ENCODE assay signal across 20 cellular contexts in genomic region chr2:231689509-231689893, GRCh38.
"Had no signal": no experiment of that assay in that cellular context is flagged by ENCODE, and none has a peak within 500 bp of the region (broad histone marks: within the 10 kb centered on the region; RNA-seq: fewer than 3 reads in every experiment).

No MANE protein-coding gene starts in this region.

- FAIRE-seq: frontal cortex, islet of Langerhans had no signal

- H3K9me3 ChIP-seq: colonic mucosa, heart left ventricle, mucosa of descending colon, testis, tibial nerve, upper lobe of right lung, vagina had no signal

- H3K27me3 ChIP-seq: colonic mucosa, heart left ventricle, testis, tibial nerve, upper lobe of right lung, vagina had no signal

- ATAC-seq: esophagus mucosa; mucosa of descending colon; naive thymus-derived CD8-positive, alpha-beta T cell; right cardiac atrium; stimulated activated effector memory CD8-positive, alpha-beta T cell treated with anti-CD3 and anti-CD28 coated beads, Interleukin-12 subunit alpha, Interleukin-12 subunit beta, amount 100 ng/mL, for 72 hours; stimulated activated naive CD8-positive, alpha-beta T cell treated with anti-CD3 and anti-CD28 coated beads, Interleukin-15, Interleukin-2, amounts not matched to agents 100 U/mL and 50 U/mL, for 24 hours; upper lobe of right lung had no signal

- H3K4me3 ChIP-seq: colonic mucosa, heart left ventricle, mucosa of descending colon, testis, tibial nerve, upper lobe of right lung, vagina had no signal

- H3K36me3 ChIP-seq: colonic mucosa, heart left ventricle, tibial nerve, upper lobe of right lung, vagina had no signal

- H3K4me1 ChIP-seq: colonic mucosa, testis, upper lobe of right lung, vagina had no signal

- DNase-seq: colonic mucosa; dermis blood vessel endothelial cell; effector CD4-positive, alpha-beta T cell; kidney glomerular epithelial cell; mammary epithelial cell; mucosa of descending colon; naive thymus-derived CD8-positive, alpha-beta T cell; stimulated activated CD4-positive, alpha-beta T cell treated with anti-CD3 and anti-CD28 coated beads, Interleukin-4, amount 100 ng/mL, for 1 hour; stimulated activated CD8-positive, alpha-beta memory T cell treated with anti-CD3 and anti-CD28 coated beads, Interleukin-4, amount 100 ng/mL, for 48 hours; stimulated activated naive CD8-positive, alpha-beta T cell treated with anti-CD3 and anti-CD28 coated beads, Interleukin-15, Interleukin-2, amounts not matched to agents 100 U/mL and 50 U/mL, for 24 hours; testis; upper lobe of right lung had no signal

- H3K27ac ChIP-seq: colonic mucosa, heart left ventricle, testis, tibial nerve, upper lobe of right lung, vagina had no signal
